Comparison of ENCODE assay signal across 7 cellular contexts in genomic region chrX:63560601-63561218, GRCh38.
DNase-seq lines count a peak whose midpoint lies in the region; ATAC-seq, FAIRE-seq and TF ChIP-seq lines count a peak whose summit lies in the region.

No MANE protein-coding gene starts in this region.

- no peak for TF ChIP-seq CTCF in GM12878 (IDR thresholded peaks at IDR 0.05 in 2 of 3, conservative IDR thresholded peaks at IDR 0.05 in 1 of 3; ENCODE audit: control insufficient read depth in 2 of 3, extremely low read depth in 1 of 3, insufficient read depth in 1 of 3, low read depth in 3 of 3, low read length in 3 of 3)

- peak overlapping the region; percentile 61 for H3K9ac ChIP-seq in GM12878 (ENCODE audit: control insufficient read depth, insufficient read depth, low read length)

- TF ChIP-seq POLR2A in GM12878 (IDR thresholded peaks at IDR 0.05; ENCODE audit: low read depth, low read length), result peak; percentile 68

- H2AFZ ChIP-seq in GM12878 (ENCODE audit: control insufficient read depth, low read depth, low read length), result peak overlapping the region; percentile 45

- TSS peak; percentile 74 for BruUV-seq in GM12878 (replicated peaks; lab: Mats Ljungman, UMichigan)

- CTCF ChIA-PET in GM12878 (lab: Yijun Ruan, JAX), result no interaction called here

- POLR2A ChIA-PET in GM12878 (lab: Charles Lee), result interaction anchor here (0.9 kb wide), 1 partner anchor 644 kb away, joined by 4 read pairs; no protein-coding TSS in a partner anchor

- DNase-seq in NCI-H1694 treated with DMSO at 0.1 percent for 48 hours (lab: John Stamatoyannopoulos, UW), result peak; percentile 63
- DNase-seq in T1000 (lab: John Stamatoyannopoulos, UW), result peak; percentile 28
- DNase-seq in GM12878 (ENCODE audit: low read depth, low spot score), result peak; percentile 27
- peak; percentile 47 for DNase-seq in iPS DF 6.9 (ENCODE audit: low read depth, low spot score)
- peak; percentile 61 for DNase-seq in sciatic nerve (ENCODE audit: low spot score)

- H3K9me3 ChIP-seq in GM12878 (replicated peaks; ENCODE audit: control insufficient read depth, insufficient read depth, low read length) (no peaks in the 10 kb centered on the region), iPS DF 6.9 (ENCODE audit: control insufficient read depth, insufficient read depth, low read length) (no peaks in the 10 kb centered on the region)

- RAD21 ChIA-PET in GM12878 (lab: Charles Lee; ENCODE audit: unreplicated experiment), result interaction anchor here (1.0 kb wide), 1 partner anchor 192 kb away, joined by 3 read pairs; no protein-coding TSS in a partner anchor

- H3K4me2 ChIP-seq in GM12878 (ENCODE audit: control insufficient read depth, insufficient read depth), result peak overlapping the region; percentile 49; the same call in 1 of the 2 replicates

- H4K20me1 ChIP-seq in GM12878 (ENCODE audit: control insufficient read depth, insufficient read depth), result no peaks in the 10 kb centered on the region

- no peak for TF ChIP-seq RAD21 in GM12878 (IDR thresholded peaks at IDR 0.05; ENCODE audit: insufficient read depth, low read depth, low read length)

- H3K4me3 ChIP-seq in GM12878, result peak overlapping the region; percentile 77
- H3K4me3 ChIP-seq in iPS DF 6.9 (ENCODE audit: low read length), result peak overlapping the region; percentile 87; the same call in 1 of the 2 replicates

- H3K27ac ChIP-seq in GM12878 (ENCODE audit: control insufficient read depth, insufficient read depth), result peak overlapping the region; percentile 22
- H3K27ac ChIP-seq in iPS DF 6.9 (ENCODE audit: low read length), result no peak overlapping the region

- H3K27me3 ChIP-seq in GM12878 (replicated peaks in 1 of 2; ENCODE audit: control insufficient read depth in 2 of 2, insufficient read depth in 2 of 2, low read length in 1 of 2) (no peaks in the 10 kb centered on the region), iPS DF 6.9 (ENCODE audit: control insufficient read depth, insufficient read depth, low read length) (no peaks in the 10 kb centered on the region)

- SMC1A ChIA-PET in GM12878 (lab: Charles Lee; ENCODE audit: uncharacterized antibody, unreplicated experiment), result no interaction called here

- TF ChIP-seq EP300 in GM12878 (IDR thresholded peaks at IDR 0.05; ENCODE audit: borderline replicate concordance in 1 of 2, control insufficient read depth in 1 of 2, low read depth in 2 of 2, low read length in 2 of 2), result no peak

- intact Hi-C loops in GM12878 (cut with micrococcal nuclease; ENCODE audit: unreplicated experiment), result loop anchor here (2.0 kb wide), 1 partner anchor 210 kb away; the partner anchor contains the start of gene SPIN4
- intact Hi-C loops in sciatic nerve (cut with DNase I), result no loop called here

- WGBS in GM12878 (ENCODE audit: insufficient coverage, insufficient replicate concordance, low lambda C conversion rate, missing lambda C conversion rate), result 23% methylated on average over 20 of the region's 20 CpGs
- WGBS in iPS DF 6.9 (ENCODE audit: insufficient coverage, insufficient read length), result no CpG with 5 or more reads among the region's 20 CpGs

- no peaks in the 10 kb centered on the region for H3K36me3 ChIP-seq in GM12878 (ENCODE audit: control insufficient read depth in 2 of 2, insufficient read depth in 2 of 2, low read length in 1 of 2)
- H3K36me3 ChIP-seq in iPS DF 6.9 (ENCODE audit: control insufficient read depth, insufficient read depth, low read length), result no peaks in the 10 kb centered on the region

- peak; percentile 99 for ATAC-seq in GM18502 (IDR thresholded peaks at IDR 0.05; ENCODE audit: poor library complexity, unreplicated experiment)
- ATAC-seq in HG02885 (IDR thresholded peaks at IDR 0.05; ENCODE audit: poor library complexity, unreplicated experiment), result peak; percentile 98
- ATAC-seq in GM12878, result peak; percentile 97
- ATAC-seq in sciatic nerve, result peak; percentile 96

- FAIRE-seq in GM12878 (lab: Jason Lieb, UNC), result peak; percentile 66

- H3K4me1 ChIP-seq in GM12878 (ENCODE audit: control insufficient read depth, insufficient read depth, low read length) (no peaks in the 10 kb centered on the region), iPS DF 6.9 (ENCODE audit: control insufficient read depth, insufficient read depth, low read length) (no peaks in the 10 kb centered on the region)

- in situ Hi-C loops in GM12878 (cut with MboI), result no loop called here

- peaks cover 5% of the 10 kb centered on the region for H3K79me2 ChIP-seq in GM12878 (ENCODE audit: control insufficient read depth, insufficient read depth, low read length)

TF ChIP-seq in GM12878, 131 proteins besides CTCF, POLR2A, EP300 and RAD21 (continues in another document):
- TF ChIP-seq RBBP5 (conservative IDR thresholded peaks at IDR 0.05) (no peak), NFYA (IDR thresholded peaks at IDR 0.05; ENCODE audit: borderline replicate concordance, low read depth, low read length) (no peak), MYC (IDR thresholded peaks at IDR 0.05; ENCODE audit: insufficient read depth, insufficient read length, insufficient replicate concordance, low read length, severe bottlenecking) (no peak), RUNX3 (IDR thresholded peaks at IDR 0.05; ENCODE audit: low read length) (peak; percentile 37; the same call in 1 of the 2 replicates), E2F4 (IDR thresholded peaks at IDR 0.05; ENCODE audit: low read depth, low read length) (no peak), SMAD5 (IDR thresholded peaks at IDR 0.05; ENCODE audit: low read depth) (no peak), USF1 (IDR thresholded peaks at IDR 0.05; ENCODE audit: borderline replicate concordance, extremely low read length, insufficient read depth, low read depth, low read length) (peak; percentile 65), SIN3A (IDR thresholded peaks at IDR 0.05; ENCODE audit: low read depth, low read length) (peak; percentile 77; the same call in 1 of the 2 replicates), SRF (IDR thresholded peaks at IDR 0.05; ENCODE audit: low read depth in 2 of 2, low read length in 2 of 2) (no peak), ZNF384 (IDR thresholded peaks at IDR 0.05; ENCODE audit: borderline replicate concordance, low read depth, low read length) (no peak), NFXL1 (IDR thresholded peaks at IDR 0.05; ENCODE audit: borderline replicate concordance) (no peak), CUX1 (IDR thresholded peaks at IDR 0.05; ENCODE audit: insufficient replicate concordance, low read depth, low read length) (no peak), ATF3 (IDR thresholded peaks at IDR 0.05; ENCODE audit: borderline replicate concordance, extremely low read depth, low read depth, low read length) (0 out of 2 replicates have a peak, but pooled peaks have one; percentile 14), RAD51 (IDR thresholded peaks at IDR 0.05) (peak; percentile 87), GABPA (IDR thresholded peaks at IDR 0.05; ENCODE audit: low read depth) (peak; percentile 82)
